10 cellular contexts compared by ENCODE assay signal in the genomic region with DNA sequence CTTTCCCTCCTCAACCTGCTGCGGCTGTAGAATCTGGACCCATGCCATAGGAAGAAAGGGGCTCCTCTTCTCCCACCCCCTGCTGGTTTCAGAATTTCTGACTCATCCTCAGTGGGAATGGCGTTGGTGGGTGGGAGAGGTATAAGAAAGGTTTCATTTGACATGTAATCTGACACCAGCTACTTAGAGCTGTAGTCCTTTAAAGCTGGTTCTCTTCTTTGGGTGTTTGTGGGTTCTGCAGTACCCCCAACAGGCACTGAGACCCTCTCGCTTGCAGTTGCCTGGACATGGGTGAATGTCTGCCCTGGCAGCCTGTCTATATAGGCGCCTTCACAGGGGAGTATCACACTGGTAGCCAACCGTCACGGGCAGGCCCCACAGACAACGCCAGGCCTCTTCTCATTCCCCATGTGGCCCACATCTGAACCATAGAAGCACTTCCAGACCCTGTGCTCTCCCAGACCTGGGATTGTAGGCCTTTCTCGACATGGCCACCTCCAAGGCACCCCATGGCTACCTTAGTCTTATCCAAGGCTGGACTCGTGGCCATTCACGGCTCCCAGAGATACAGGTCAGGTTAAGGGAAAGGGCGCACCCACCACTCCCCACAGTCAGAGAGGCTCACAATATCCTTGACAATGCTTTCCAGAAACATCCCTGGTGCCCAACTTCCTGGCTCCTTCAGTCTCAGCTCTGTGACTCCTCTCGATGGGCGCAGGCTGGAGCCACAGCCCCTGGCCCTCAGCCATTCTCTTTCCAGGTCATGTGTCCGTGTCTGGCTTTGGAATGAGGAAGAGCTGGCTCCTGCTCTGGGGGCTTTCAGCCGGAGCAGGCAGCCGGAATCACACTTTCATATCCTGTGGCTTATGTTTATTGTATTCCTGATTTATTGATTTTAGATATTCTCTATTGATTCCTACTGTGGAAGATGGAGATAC. TPM values are rescaled to one million over a fixed set of nuclear protein-coding genes. Genes with fewer than 3 reads are reported as not detected.
DNase-seq lines count a peak whose midpoint lies in the region; ATAC-seq lines count a peak whose summit lies in the region.
"Had no signal": no experiment of that assay in that cellular context is flagged by ENCODE, and none has a peak within 500 bp of the region (broad histone marks: within the 10 kb centered on the region; RNA-seq: fewer than 3 reads in every experiment).

No MANE protein-coding gene starts in this region.

- H4K91ac ChIP-seq in neuronal stem cell (ENCODE audit: low read depth, low read length, poor library complexity): peak overlapping the region; percentile 15

- H2BK12ac ChIP-seq in neuronal stem cell (ENCODE audit: low read length): peak overlapping the region; percentile 95

- no peak overlapping the region for H3K27ac ChIP-seq in neuronal stem cell (replicated peaks; ENCODE audit: low read length)
- H3K27ac ChIP-seq: A549, parathyroid adenoma had no signal

- peak overlapping the region; percentile 27 for H3K4me2 ChIP-seq in neuronal stem cell (ENCODE audit: insufficient read depth, low read length, poor library complexity, severe bottlenecking)
- H3K4me2 ChIP-seq: A549 had no signal

- peak overlapping the region; percentile 82 for H2BK5ac ChIP-seq in neuronal stem cell (ENCODE audit: low read length)

- no peaks in the 10 kb centered on the region for H3K27me3 ChIP-seq in neuronal stem cell (ENCODE audit: control insufficient read depth in 3 of 3, insufficient read depth in 3 of 3, low read depth in 1 of 3, low read length in 3 of 3)

- no peak overlapping the region for H2BK120ac ChIP-seq in neuronal stem cell (ENCODE audit: low read depth, low read length)

- no peak overlapping the region for H3K4ac ChIP-seq in neuronal stem cell (ENCODE audit: low read length)

- peaks cover 13 to 16% of the 10 kb centered on the region in 2 donors for H3K4me1 ChIP-seq in neuronal stem cell (ENCODE audit: control insufficient read depth in 2 of 2, insufficient read depth in 1 of 2, low read depth in 1 of 2, low read length in 2 of 2)

- peak overlapping the region; percentile 57 for H2BK15ac ChIP-seq in neuronal stem cell (ENCODE audit: low read length)

- H2AK5ac ChIP-seq in neuronal stem cell (ENCODE audit: low read depth, low read length): peak overlapping the region; percentile 88

- no peaks in the 10 kb centered on the region for H3K79me1 ChIP-seq in neuronal stem cell (ENCODE audit: low read depth, low read length)

- H3K36me3 ChIP-seq in neuronal stem cell (replicated peaks in 1 of 2; ENCODE audit: control insufficient read depth in 2 of 2, insufficient read depth in 2 of 2, low read length in 2 of 2): peaks cover 0 to 12% of the 10 kb centered on the region in 2 donors

- H2AFZ ChIP-seq in neuronal stem cell (ENCODE audit: low read length): no peak overlapping the region
- H2AFZ ChIP-seq: parathyroid adenoma had no signal

- no CpG with 5 or more reads among the region's 16 CpGs for WGBS in neuronal stem cell (ENCODE audit: extremely low coverage in 2 of 2, insufficient read length in 2 of 2, insufficient replicate concordance in 1 of 2), 2 donors

- no peaks in the 10 kb centered on the region for H3K9me3 ChIP-seq in neuronal stem cell (replicated peaks in 1 of 2; ENCODE audit: control insufficient read depth in 2 of 2, insufficient read depth in 1 of 2, low read depth in 1 of 2, low read length in 2 of 2)
- H3K9me3 ChIP-seq: A549 had no signal

- DNase-seq in DMS79 treated with DMSO at 0.1 percent for 48 hours (lab: John Stamatoyannopoulos, UW) (peak; percentile 17), DMS79 (lab: John Stamatoyannopoulos, UW) (no peak), NCI-H2171 (lab: John Stamatoyannopoulos, UW) (peak; percentile 57), cerebellar cortex (ENCODE audit: low spot score) (peak; percentile 58), neuronal stem cell (ENCODE audit: low spot score) (no peak), dermis blood vessel endothelial cell (no peak), T-helper 9 cell (no peak)

- peak overlapping the region; percentile 87 for H3K18ac ChIP-seq in neuronal stem cell (ENCODE audit: low read length)

- H3K9ac ChIP-seq in neuronal stem cell (ENCODE audit: low read depth, low read length, poor library complexity): no peak overlapping the region
- H3K9ac ChIP-seq: parathyroid adenoma had no signal

- peak overlapping the region; percentile 50 for H3K23ac ChIP-seq in neuronal stem cell (ENCODE audit: low read depth, low read length, poor library complexity)

- H4K8ac ChIP-seq in neuronal stem cell (ENCODE audit: low read depth, low read length): no peak overlapping the region

- no peak overlapping the region for H3K14ac ChIP-seq in neuronal stem cell (ENCODE audit: low read length)

- ATAC-seq in HG02610 (IDR thresholded peaks at IDR 0.05; ENCODE audit: unreplicated experiment): no peak

- no peak overlapping the region for H3K4me3 ChIP-seq in neuronal stem cell (ENCODE audit: low read length in 2 of 2)
- H3K4me3 ChIP-seq: A549 had no signal

RNA-seq across cellular contexts. Expression of gene ZNF862, which starts 17.5 kb away (rescaled TPM):
- 7.1 TPM for polyA plus RNA-seq in neuronal stem cell (2013, experiment 1 of 2)
- polyA plus RNA-seq in neuronal stem cell (2013, experiment 2 of 2): 6.8 TPM
- total RNA-seq in dermis blood vessel endothelial cell: 10.0 and 12.1 TPM in 2 replicates

RNA-seq across cellular contexts. Expression of gene ATP6V0E2, which starts 18.1 kb away (rescaled TPM):
- polyA plus RNA-seq in neuronal stem cell (2013, experiment 1 of 2): 63.8 TPM
- polyA plus RNA-seq in neuronal stem cell (2013, experiment 2 of 2): 60.2 TPM
- 12.1 and 31.3 TPM in 2 replicates for total RNA-seq in dermis blood vessel endothelial cell

Comparison
In these comparisons a context has a peak if more than half of its experiments do, and no peak if none do; other contexts are left out.
1. DNase-seq: peak in DMS79 treated with DMSO at 0.1 percent for 48 hours (single experiment), NCI-H2171 (single experiment) and cerebellar cortex (single experiment); none in DMS79 (single experiment), neuronal stem cell (single experiment), dermis blood vessel endothelial cell (single experiment) and T-helper 9 cell (single experiment).